Comparison of ENCODE assay signal across 8 cellular contexts in genomic region chr5:149551227-149552037, GRCh38. TPM values are rescaled to one million over a fixed set of nuclear protein-coding genes. Genes with fewer than 3 reads are reported as not detected.
DNase-seq lines count a peak whose midpoint lies in the region; ATAC-seq and TF ChIP-seq lines count a peak whose summit lies in the region.

TSS of gene CSNK1A1 (minus strand) at chr5:149551439. CDS start at chr5:149550964, 475 bp downstream.

- no peaks in the 10 kb centered on the region for H3K27me3 Mint-ChIP-seq in activated CD4-positive, alpha-beta T cell treated with anti-CD3 and anti-CD28 coated beads, Interleukin-2, amount 10 ng/mL, durations not matched to agents 24 days and 14 days

- ATAC-seq in GM19328 (IDR thresholded peaks at IDR 0.05; ENCODE audit: unreplicated experiment): peak; percentile 90
- ATAC-seq in HG03520 (IDR thresholded peaks at IDR 0.05; ENCODE audit: unreplicated experiment): peak; percentile 85
- ATAC-seq in left colon: peak; percentile 85

- H3K36me3 Mint-ChIP-seq in activated CD4-positive, alpha-beta T cell treated with anti-CD3 and anti-CD28 coated beads, Interleukin-2, amount 10 ng/mL, durations not matched to agents 24 days and 14 days (ENCODE audit: low read depth): peaks cover 39% of the 10 kb centered on the region

- peak within 1 kb of the TSS; percentile 98 for H3K27ac Mint-ChIP-seq in activated CD4-positive, alpha-beta T cell treated with anti-CD3 and anti-CD28 coated beads, Interleukin-2, amount 10 ng/mL, durations not matched to agents 24 days and 14 days

- TF ChIP-seq CTCF in C4-2B (conservative IDR thresholded peaks at IDR 0.05): peak; percentile 89
- TF ChIP-seq CTCF in coronary artery (IDR thresholded peaks at IDR 0.05): peak; percentile 72

- H3K4me1 Mint-ChIP-seq in activated CD4-positive, alpha-beta T cell treated with anti-CD3 and anti-CD28 coated beads, Interleukin-2, amount 10 ng/mL, durations not matched to agents 24 days and 14 days: peaks cover 25% of the 10 kb centered on the region

- peak within 1 kb of the TSS; percentile 97 for H3K4me3 Mint-ChIP-seq in activated CD4-positive, alpha-beta T cell treated with anti-CD3 and anti-CD28 coated beads, Interleukin-2, amount 10 ng/mL, durations not matched to agents 24 days and 14 days

- peak; percentile 97 for DNase-seq in NCI-H526 treated with DMSO at 0.1 percent for 48 hours (lab: John Stamatoyannopoulos, UW)
- peak; percentile 100 for DNase-seq in activated CD4-positive, alpha-beta T cell treated with anti-CD3 and anti-CD28 coated beads, Interleukin-2, amount 10 ng/mL, durations not matched to agents 24 days and 14 days
- peak; percentile 98 for DNase-seq in coronary artery (ENCODE audit: low spot score)
- peak; percentile 98 for DNase-seq in left colon
- peak; percentile 99 for DNase-seq in stimulated activated CD4-positive, alpha-beta T cell treated with anti-CD3 and anti-CD28 coated beads, Interleukin-1b, Interleukin-23, amount 100 ng/mL, for 48 hours

- no peaks in the 10 kb centered on the region for H3K9me3 Mint-ChIP-seq in activated CD4-positive, alpha-beta T cell treated with anti-CD3 and anti-CD28 coated beads, Interleukin-2, amount 10 ng/mL, durations not matched to agents 24 days and 14 days

- H3K27ac ChIP-seq in C4-2B: peak within 1 kb of the TSS; percentile 100
- H3K27ac ChIP-seq in coronary artery: peak within 1 kb of the TSS; percentile 97 to 100

- H3K4me3 ChIP-seq in coronary artery: peak within 1 kb of the TSS; percentile 87

- intact Hi-C loops in activated CD4-positive, alpha-beta T cell treated with anti-CD3 and anti-CD28 coated beads, Interleukin-2, amount 10 ng/mL, durations not matched to agents 24 days and 14 days (cut with micrococcal nuclease): loop anchor here (1.0 to 10.0 kb wide), 7 partner anchors 13 to 1603 kb away; partner anchors contain the start of genes ANXA6, FBXO38, GRPEL2 and TCOF1
- intact Hi-C loops in left colon (cut with DNase I, micrococcal nuclease): no loop called here

RNA-seq across cellular contexts. Expression of gene CSNK1A1, which starts in this region (rescaled TPM):
- total RNA-seq in activated CD4-positive, alpha-beta T cell treated with anti-CD3 and anti-CD28 coated beads, Interleukin-2, amount 10 ng/mL, durations not matched to agents 24 days and 14 days: 175 TPM in 2 replicates
- total RNA-seq in left colon: 100 to 1,000 TPM; 202 to 229 TPM

Comparison
In these comparisons a context has a peak if more than half of its experiments do, and no peak if none do; other contexts are left out.
1. Peak in every context shown above with its lines: DNase-seq, ATAC-seq, H3K4me3 ChIP-seq and H3K27ac ChIP-seq.